In the genomic region with DNA sequence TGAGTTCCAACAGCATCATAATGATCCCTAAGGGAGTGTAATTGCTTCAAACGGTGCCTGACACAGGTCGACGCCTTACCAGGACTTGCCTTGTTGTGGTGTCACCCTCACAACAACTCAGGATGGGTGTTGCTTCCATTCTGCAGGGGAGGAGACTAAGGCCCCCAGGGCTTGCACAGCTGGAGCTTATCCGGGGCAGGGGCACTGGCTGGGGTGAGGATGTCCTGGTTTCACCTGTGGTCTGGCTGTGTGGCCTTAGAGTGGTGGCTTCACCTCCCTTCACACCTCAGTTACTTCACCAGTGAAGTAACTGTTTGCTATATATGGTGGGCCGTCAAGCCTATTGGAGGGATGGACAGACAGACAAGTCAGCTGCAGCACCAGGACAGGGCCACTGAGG, we compare ENCODE assay signal across 14 cellular contexts. TPM values are rescaled to one million over a fixed set of nuclear protein-coding genes. Genes with fewer than 3 reads are reported as not detected.
DNase-seq lines count a peak whose midpoint lies in the region; ATAC-seq and TF ChIP-seq lines count a peak whose summit lies in the region.
"Had no signal": no experiment of that assay in that cellular context is flagged by ENCODE, and none has a peak within 500 bp of the region (broad histone marks: within the 10 kb centered on the region; RNA-seq: fewer than 3 reads in every experiment).

No MANE protein-coding gene starts in this region.

- H3K4me3 Mint-ChIP-seq in progenitor cell of endocrine pancreas (ENCODE audit: low read depth) (no peak overlapping the region), endothelial cell (ENCODE audit: unreplicated experiment) (no peak overlapping the region)

- H3K27me3 Mint-ChIP-seq in progenitor cell of endocrine pancreas (no peaks in the 10 kb centered on the region), endothelial cell (ENCODE audit: unreplicated experiment) (peaks cover 4% of the 10 kb centered on the region)

- 0 out of 2 replicates have a peak overlapping the region, but pooled peaks have one; percentile 49 for H3K9ac ChIP-seq in iPS-20b (ENCODE audit: low read depth, low read length)

- H3K36me3 ChIP-seq in PC-9 (ENCODE audit: low read depth), result no peaks in the 10 kb centered on the region
- no peaks in the 10 kb centered on the region for H3K36me3 ChIP-seq in iPS-20b (ENCODE audit: insufficient read depth, low read depth, low read length)

- H3K4me3 ChIP-seq in GM12865 (ENCODE audit: low read depth, low read length) (no peak overlapping the region), PC-9 (peak overlapping the region; percentile 23; the same call in 1 of the 2 replicates), iPS-20b (ENCODE audit: low read length) (peak overlapping the region; percentile 62; the same call in 1 of the 2 replicates)

- ATAC-seq in GM18502 (IDR thresholded peaks at IDR 0.05; ENCODE audit: poor library complexity, unreplicated experiment), result no peak

- BruUV-seq in PC-9 (replicated peaks; lab: Mats Ljungman, UMichigan), result TSS peak; percentile 93

- TF ChIP-seq CTCF in GM12865 (IDR thresholded peaks at IDR 0.05; ENCODE audit: insufficient read depth, low read depth, low read length, missing control alignments), result no peak
- TF ChIP-seq CTCF in PC-9 (conservative IDR thresholded peaks at IDR 0.05), result no peak
- TF ChIP-seq CTCF in progenitor cell of endocrine pancreas (IDR thresholded peaks at IDR 0.05; ENCODE audit: unreplicated experiment), result no peak
- no peak for TF ChIP-seq CTCF in endothelial cell (IDR thresholded peaks at IDR 0.05; ENCODE audit: unreplicated experiment)

- H3K4me1 Mint-ChIP-seq in progenitor cell of endocrine pancreas (ENCODE audit: low read depth) (peaks cover 42% of the 10 kb centered on the region), endothelial cell (ENCODE audit: unreplicated experiment) (peaks cover 21% of the 10 kb centered on the region)

- no peaks in the 10 kb centered on the region for H4K20me1 ChIP-seq in PC-9 (ENCODE audit: insufficient read depth)

- H3K4me2 ChIP-seq in PC-9, result peak overlapping the region; percentile 80

- H3K27ac Mint-ChIP-seq in progenitor cell of endocrine pancreas, result peak overlapping the region; percentile 99
- H3K27ac Mint-ChIP-seq in endothelial cell (ENCODE audit: unreplicated experiment), result no peak overlapping the region

- POLR2A ChIA-PET in PC-9 (lab: Charles Lee; ENCODE audit: unreplicated experiment), result interaction anchor here (0.6 to 1.8 kb wide), 4 partner anchors 17 to 231 kb away, joined by 3 to 35 read pairs (median 15); partner anchors contain the start of gene LLGL2

- H3K9me3 Mint-ChIP-seq in progenitor cell of endocrine pancreas (ENCODE audit: low read depth) (no peaks in the 10 kb centered on the region), endothelial cell (ENCODE audit: unreplicated experiment) (no peaks in the 10 kb centered on the region)

- no peaks in the 10 kb centered on the region for H3K9me2 ChIP-seq in PC-9 (ENCODE audit: insufficient read depth)

- CTCF ChIA-PET in PC-9 (lab: Charles Lee), result interaction anchor here (2.0 kb wide), 1 partner anchor 85 kb away, joined by 6 read pairs; the partner anchor contains the start of gene SMIM5

- H2AFZ ChIP-seq in PC-9, result 0 out of 2 replicates have a peak overlapping the region, but pooled peaks have one; percentile 1

- H3K27ac ChIP-seq in PC-9 (peak overlapping the region; percentile 94), iPS-20b (ENCODE audit: low read length) (peak overlapping the region; percentile 42)

- H3F3A ChIP-seq in PC-9 (ENCODE audit: insufficient read depth, low read depth), result peaks cover 44% of the 10 kb centered on the region

- H3K79me2 ChIP-seq in PC-9 (ENCODE audit: low read depth), result peaks cover 8% of the 10 kb centered on the region; the same call in 1 of the 2 replicates

- intact Hi-C loops in PC-9 (cut with micrococcal nuclease; ENCODE audit: unreplicated experiment), result loop anchor here (1.0 to 5.0 kb wide), 2 partner anchors 18 to 38 kb away; partner anchors contain the start of gene MYO15B

- H3K9me3 ChIP-seq in PC-9 (ENCODE audit: insufficient read depth, low read depth) (no peaks in the 10 kb centered on the region), iPS-20b (ENCODE audit: insufficient read depth, low read depth, low read length) (no peaks in the 10 kb centered on the region)

- H3K4me1 ChIP-seq in PC-9 (replicated peaks; ENCODE audit: insufficient read depth) (peaks cover 31% of the 10 kb centered on the region), iPS-20b (ENCODE audit: insufficient read depth, low read length) (peaks cover 9% of the 10 kb centered on the region)

- peak; percentile 18 for DNase-seq in GM12865 (ENCODE audit: low read depth)
- no peak for DNase-seq in PC-9
- no peak for DNase-seq in progenitor cell of endocrine pancreas (ENCODE audit: low spot score, unreplicated experiment)
- DNase-seq in GM19240 (ENCODE audit: insufficient read length, low spot score), result no peak
- no peak for DNase-seq in endothelial cell (ENCODE audit: low spot score)
- no peak for DNase-seq in T-helper 1 cell
- DNase-seq: activated CD8-positive, alpha-beta memory T cell treated with anti-CD3 and anti-CD28 coated beads for 24 hours; activated effector memory CD4-positive, alpha-beta T cell treated with anti-CD3 and anti-CD28 coated beads, Interleukin-2, amount 50 U/mL, for 16 hours; AML-193; amygdala; Kasumi-1; NCI-H524 had no signal

- H3K27me3 ChIP-seq in PC-9 (ENCODE audit: insufficient read depth, low read depth) (no peaks in the 10 kb centered on the region), iPS-20b (ENCODE audit: insufficient read depth, low read length) (no peaks in the 10 kb centered on the region)

- H3K36me3 Mint-ChIP-seq in progenitor cell of endocrine pancreas (ENCODE audit: insufficient read depth) (peaks cover 14% of the 10 kb centered on the region), endothelial cell (ENCODE audit: low read depth, unreplicated experiment) (peaks cover 3% of the 10 kb centered on the region)

RNA-seq across cellular contexts. Expression of gene LLGL2, which starts 23.3 kb away (rescaled TPM):
- 138 and 156 TPM in 2 replicates for total RNA-seq in PC-9 (2021)
- 232 and 235 TPM in 2 replicates for total RNA-seq in progenitor cell of endocrine pancreas
- 34.4 TPM for total RNA-seq in endothelial cell (ENCODE audit: unreplicated experiment)

RNA-seq across cellular contexts. Expression of gene TSEN54, which starts 32.5 kb away (rescaled TPM):
- total RNA-seq in PC-9 (2021) (42.6 and 45.1 TPM in 2 replicates), progenitor cell of endocrine pancreas (56.0 and 56.4 TPM in 2 replicates), endothelial cell (ENCODE audit: unreplicated experiment) (18.8 TPM)

RNA-seq across cellular contexts. Expression of gene CASKIN2, which starts 33.5 kb away (rescaled TPM):
- total RNA-seq in PC-9 (2021) (24.4 and 25.4 TPM in 2 replicates), progenitor cell of endocrine pancreas (47.6 and 50.6 TPM in 2 replicates), endothelial cell (ENCODE audit: unreplicated experiment) (47.8 TPM)

RNA-seq across cellular contexts. Expression of gene MYO15B, which starts 38.8 kb away (rescaled TPM):
- total RNA-seq in PC-9 (2021), result 53.5 and 79.7 TPM in 2 replicates
- total RNA-seq in progenitor cell of endocrine pancreas, result 336 and 337 TPM in 2 replicates
- total RNA-seq in endothelial cell (ENCODE audit: unreplicated experiment), result 224 TPM
